In genomic region chr1:53158900-53159299, GRCh38 we compare ENCODE assay signal across 1 cellular context.
A peak's percentile ranks its signal among the peaks of the same experiment; 100 is the strongest.
TF ChIP-seq lines count a peak whose summit lies in the region.

No MANE protein-coding gene starts in this region.

TF ChIP-seq in HepG2, 621 proteins besides CTCF, POLR2A, EP300 and RAD21 (continued from another document):
- TF ChIP-seq NR2C2 (CRISPR knock-in tag; IDR thresholded peaks at IDR 0.05; ENCODE audit: borderline replicate concordance) = 0 out of 2 replicates have a peak, but pooled peaks have one; percentile 24
- TF ChIP-seq NR2F1 (CRISPR knock-in tag; IDR thresholded peaks at IDR 0.05) = peak in 1 of 2 experiments; percentile 64; a peak in 2 of 4 replicates
- TF ChIP-seq TEAD3 (CRISPR knock-in tag; optimal IDR thresholded peaks at IDR 0.05; ENCODE audit: borderline replicate concordance) = peak; percentile 91
- TF ChIP-seq SAP130 (CRISPR knock-in tag; IDR thresholded peaks at IDR 0.05; ENCODE audit: low read depth) = peak; percentile 32; the same call in 1 of the 2 replicates
- no peak for TF ChIP-seq ZNF773 (CRISPR knock-in tag; IDR thresholded peaks at IDR 0.05; ENCODE audit: borderline replicate concordance)
- no peak for TF ChIP-seq ZNF331 (CRISPR knock-in tag; IDR thresholded peaks at IDR 0.05)
- TF ChIP-seq ZNF441 (CRISPR knock-in tag; IDR thresholded peaks at IDR 0.05; ENCODE audit: borderline replicate concordance) = no peak
- no peak for TF ChIP-seq ZNF557 (CRISPR knock-in tag; IDR thresholded peaks at IDR 0.05)
- TF ChIP-seq NCOR1 (IDR thresholded peaks at IDR 0.05; ENCODE audit: borderline replicate concordance, low read length) = peak; percentile 55; the same call in 1 of the 2 replicates
- no peak for TF ChIP-seq PHF21A (CRISPR knock-in tag; IDR thresholded peaks at IDR 0.05)
- TF ChIP-seq ZNF543 (CRISPR knock-in tag; IDR thresholded peaks at IDR 0.05) = no peak
- 0 out of 2 replicates have a peak, but pooled peaks have one; percentile 42 for TF ChIP-seq ARID5B (CRISPR knock-in tag; IDR thresholded peaks at IDR 0.05)
- peak; percentile 77 for TF ChIP-seq RXRB (CRISPR knock-in tag; IDR thresholded peaks at IDR 0.05; ENCODE audit: borderline replicate concordance)
- no peak for TF ChIP-seq ZNF670 (CRISPR knock-in tag; IDR thresholded peaks at IDR 0.05; ENCODE audit: borderline replicate concordance)
- TF ChIP-seq SUZ12 (IDR thresholded peaks at IDR 0.05; ENCODE audit: low read depth, low read length) = no peak
- no peak for TF ChIP-seq JDP2 (CRISPR knock-in tag; IDR thresholded peaks at IDR 0.05; ENCODE audit: borderline replicate concordance)
- TF ChIP-seq FOXP1 (IDR thresholded peaks at IDR 0.05) = no peak
- TF ChIP-seq FOXP1 (CRISPR knock-in tag; IDR thresholded peaks at IDR 0.05) = no peak
- no peak for TF ChIP-seq CENPX (CRISPR knock-in tag; IDR thresholded peaks at IDR 0.05)
- TF ChIP-seq HIVEP1 (CRISPR knock-in tag; IDR thresholded peaks at IDR 0.05) = no peak
- no peak for TF ChIP-seq ZNF142 (CRISPR knock-in tag; IDR thresholded peaks at IDR 0.05)
- no peak for TF ChIP-seq CREB1 (IDR thresholded peaks at IDR 0.05)
- TF ChIP-seq CREB1 (CRISPR knock-in tag; IDR thresholded peaks at IDR 0.05) = peak; percentile 60
- no peak for TF ChIP-seq POLR2G (IDR thresholded peaks at IDR 0.05; ENCODE audit: low read depth, low read length)
- peak; percentile 51 for TF ChIP-seq NR2F6 (IDR thresholded peaks at IDR 0.05)
- peak; percentile 73 for TF ChIP-seq NR2F6 (CRISPR knock-in tag; IDR thresholded peaks at IDR 0.05)
- TF ChIP-seq MED1 (CRISPR knock-in tag; IDR thresholded peaks at IDR 0.05) = peak; percentile 28; the same call in 1 of the 2 replicates
- no peak for TF ChIP-seq BRF2 (CRISPR knock-in tag; IDR thresholded peaks at IDR 0.05)
- no peak for TF ChIP-seq ZNF143 (CRISPR knock-in tag; IDR thresholded peaks at IDR 0.05)
- no peak for TF ChIP-seq ZNF33A (CRISPR knock-in tag; IDR thresholded peaks at IDR 0.05; ENCODE audit: borderline replicate concordance)
- no peak for TF ChIP-seq ZNF776 (CRISPR knock-in tag; IDR thresholded peaks at IDR 0.05)
- no peak for TF ChIP-seq CENPT (CRISPR knock-in tag; IDR thresholded peaks at IDR 0.05; ENCODE audit: low read depth)
- peak; percentile 45 for TF ChIP-seq ASH2L (IDR thresholded peaks at IDR 0.05; ENCODE audit: insufficient read length, low read depth, low read length)
- 0 out of 2 replicates have a peak, but pooled peaks have one; percentile 31 for TF ChIP-seq KLF6 (CRISPR knock-in tag; IDR thresholded peaks at IDR 0.05)
TF ChIP-seq in HepG2: peak in this region for 29.
